In the genomic region with DNA sequence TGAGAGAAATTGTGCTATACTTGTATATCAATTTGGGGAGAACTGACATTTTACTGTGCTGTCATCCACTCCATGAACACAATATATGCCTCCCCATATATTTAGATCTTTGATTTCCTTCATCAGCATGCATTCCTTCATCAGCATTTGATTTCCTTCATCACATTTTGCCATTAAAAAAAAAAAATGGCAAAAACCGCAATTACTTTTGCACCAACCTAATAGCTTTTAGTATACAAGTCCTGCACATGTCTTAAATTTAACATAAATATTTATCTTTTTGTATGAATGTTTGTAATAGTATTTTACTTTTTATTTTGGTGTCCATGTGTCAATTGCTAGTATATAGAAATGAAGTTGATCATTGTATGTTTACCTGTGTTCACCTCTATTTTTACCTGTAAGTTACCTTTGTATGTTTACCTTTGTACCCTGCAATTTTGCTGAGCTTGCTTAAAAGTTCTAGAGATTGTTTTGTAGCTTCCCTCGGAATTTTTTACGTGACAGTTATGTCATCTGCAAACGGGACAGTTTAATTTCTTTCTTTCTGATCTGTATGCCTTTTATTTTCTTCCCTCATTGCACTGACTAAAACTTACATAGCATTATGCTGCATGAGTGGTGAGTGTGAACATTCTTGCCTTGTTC, we compare ENCODE assay signal across 4 cellular contexts.
TF ChIP-seq lines count a peak whose summit lies in the region.

No MANE protein-coding gene starts in this region.

TF ChIP-seq in A549, 52 proteins besides CTCF, POLR2A, EP300 and RAD21:
- peak; percentile 89 for TF ChIP-seq MAFK (IDR thresholded peaks at IDR 0.05; ENCODE audit: partially characterized antibody)
- no peak for TF ChIP-seq FOSL2 (IDR thresholded peaks at IDR 0.05)
- no peak for TF ChIP-seq FOSL2 (CRISPR knock-in tag; IDR thresholded peaks at IDR 0.05)

TF ChIP-seq in IMR-90, 13 proteins besides CTCF, POLR2A, EP300 and RAD21:
- TF ChIP-seq MXI1 (IDR thresholded peaks at IDR 0.05; ENCODE audit: borderline replicate concordance, low read depth, low read length) (no peak), MAFK (IDR thresholded peaks at IDR 0.05; ENCODE audit: low read depth, low read length) (peak; percentile 96), RCOR1 (IDR thresholded peaks at IDR 0.05; ENCODE audit: insufficient replicate concordance, low read length) (no peak), RFX5 (IDR thresholded peaks at IDR 0.05; ENCODE audit: low read depth, low read length) (no peak), CHD1 (IDR thresholded peaks at IDR 0.05; ENCODE audit: low read depth, low read length) (no peak)
- TF ChIP-seq, protein P1, sequence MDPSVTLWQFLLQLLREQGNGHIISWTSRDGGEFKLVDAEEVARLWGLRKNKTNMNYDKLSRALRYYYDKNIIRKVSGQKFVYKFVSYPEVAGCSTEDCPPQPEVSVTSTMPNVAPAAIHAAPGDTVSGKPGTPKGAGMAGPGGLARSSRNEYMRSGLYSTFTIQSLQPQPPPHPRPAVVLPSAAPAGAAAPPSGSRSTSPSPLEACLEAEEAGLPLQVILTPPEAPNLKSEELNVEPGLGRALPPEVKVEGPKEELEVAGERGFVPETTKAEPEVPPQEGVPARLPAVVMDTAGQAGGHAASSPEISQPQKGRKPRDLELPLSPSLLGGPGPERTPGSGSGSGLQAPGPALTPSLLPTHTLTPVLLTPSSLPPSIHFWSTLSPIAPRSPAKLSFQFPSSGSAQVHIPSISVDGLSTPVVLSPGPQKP (IDR thresholded peaks at IDR 0.05; ENCODE audit: borderline replicate concordance, low read depth, low read length), result no peak

TF ChIP-seq in H1, 55 proteins besides CTCF, POLR2A, EP300 and RAD21:
- TF ChIP-seq CHD2 (IDR thresholded peaks at IDR 0.05; ENCODE audit: low read length) (no peak), MAFK (IDR thresholded peaks at IDR 0.05; ENCODE audit: low read depth, low read length) (peak; percentile 83; the same call in 1 of the 2 replicates)

TF ChIP-seq in HepG2, 621 proteins besides CTCF, POLR2A, EP300 and RAD21:
- TF ChIP-seq NFIC (IDR thresholded peaks at IDR 0.05; ENCODE audit: low read length), result no peak
- no peak for TF ChIP-seq HHEX (CRISPR knock-in tag; IDR thresholded peaks at IDR 0.05)
- TF ChIP-seq TOPORS (CRISPR knock-in tag; IDR thresholded peaks at IDR 0.05), result no peak
- TF ChIP-seq AGO1 (IDR thresholded peaks at IDR 0.05; ENCODE audit: low read depth, low read length, poor library complexity, severe bottlenecking), result no peak
- TF ChIP-seq ZNF790 (CRISPR knock-in tag; IDR thresholded peaks at IDR 0.05; ENCODE audit: borderline replicate concordance), result no peak
- no peak for TF ChIP-seq ZNF780A (CRISPR knock-in tag; IDR thresholded peaks at IDR 0.05)
- TF ChIP-seq YY1 (IDR thresholded peaks at IDR 0.05; ENCODE audit: insufficient read depth, insufficient replicate concordance, low read depth, low read length), result no peak
- TF ChIP-seq ZNF607 (CRISPR knock-in tag; IDR thresholded peaks at IDR 0.05; ENCODE audit: borderline replicate concordance), result no peak
- TF ChIP-seq BRD4 (CRISPR knock-in tag; IDR thresholded peaks at IDR 0.05), result no peak
- TF ChIP-seq MIER2 (CRISPR knock-in tag; IDR thresholded peaks at IDR 0.05), result no peak
- TF ChIP-seq CEBPB (IDR thresholded peaks at IDR 0.05; ENCODE audit: borderline replicate concordance, low read depth, low read length), result no peak
- TF ChIP-seq MAFK (conservative IDR thresholded peaks at IDR 0.05 in 1 of 2, IDR thresholded peaks at IDR 0.05 in 1 of 2; ENCODE audit: low read length in 2 of 2), result peak; percentile 93 to 97
- TF ChIP-seq FLYWCH1 (CRISPR knock-in tag; IDR thresholded peaks at IDR 0.05), result no peak
- TF ChIP-seq, protein P2, sequence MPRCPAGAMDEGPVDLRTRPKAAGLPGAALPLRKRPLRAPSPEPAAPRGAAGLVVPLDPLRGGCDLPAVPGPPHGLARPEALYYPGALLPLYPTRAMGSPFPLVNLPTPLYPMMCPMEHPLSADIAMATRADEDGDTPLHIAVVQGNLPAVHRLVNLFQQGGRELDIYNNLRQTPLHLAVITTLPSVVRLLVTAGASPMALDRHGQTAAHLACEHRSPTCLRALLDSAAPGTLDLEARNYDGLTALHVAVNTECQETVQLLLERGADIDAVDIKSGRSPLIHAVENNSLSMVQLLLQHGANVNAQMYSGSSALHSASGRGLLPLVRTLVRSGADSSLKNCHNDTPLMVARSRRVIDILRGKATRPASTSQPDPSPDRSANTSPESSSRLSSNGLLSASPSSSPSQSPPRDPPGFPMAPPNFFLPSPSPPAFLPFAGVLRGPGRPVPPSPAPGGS (CRISPR knock-in tag; IDR thresholded peaks at IDR 0.05), result no peak
- TF ChIP-seq ZNF160 (CRISPR knock-in tag; IDR thresholded peaks at IDR 0.05), result no peak
- TF ChIP-seq ZNF501 (CRISPR knock-in tag; IDR thresholded peaks at IDR 0.05), result no peak
- no peak for TF ChIP-seq ZBTB8A (CRISPR knock-in tag; IDR thresholded peaks at IDR 0.05; ENCODE audit: borderline replicate concordance, low read depth)
- TF ChIP-seq ZNF674 (CRISPR knock-in tag; IDR thresholded peaks at IDR 0.05; ENCODE audit: low read depth), result no peak
- TF ChIP-seq RBM39 (IDR thresholded peaks at IDR 0.05; ENCODE audit: low read depth, low read length, poor library complexity, severe bottlenecking), result no peak
- TF ChIP-seq, protein P3, sequence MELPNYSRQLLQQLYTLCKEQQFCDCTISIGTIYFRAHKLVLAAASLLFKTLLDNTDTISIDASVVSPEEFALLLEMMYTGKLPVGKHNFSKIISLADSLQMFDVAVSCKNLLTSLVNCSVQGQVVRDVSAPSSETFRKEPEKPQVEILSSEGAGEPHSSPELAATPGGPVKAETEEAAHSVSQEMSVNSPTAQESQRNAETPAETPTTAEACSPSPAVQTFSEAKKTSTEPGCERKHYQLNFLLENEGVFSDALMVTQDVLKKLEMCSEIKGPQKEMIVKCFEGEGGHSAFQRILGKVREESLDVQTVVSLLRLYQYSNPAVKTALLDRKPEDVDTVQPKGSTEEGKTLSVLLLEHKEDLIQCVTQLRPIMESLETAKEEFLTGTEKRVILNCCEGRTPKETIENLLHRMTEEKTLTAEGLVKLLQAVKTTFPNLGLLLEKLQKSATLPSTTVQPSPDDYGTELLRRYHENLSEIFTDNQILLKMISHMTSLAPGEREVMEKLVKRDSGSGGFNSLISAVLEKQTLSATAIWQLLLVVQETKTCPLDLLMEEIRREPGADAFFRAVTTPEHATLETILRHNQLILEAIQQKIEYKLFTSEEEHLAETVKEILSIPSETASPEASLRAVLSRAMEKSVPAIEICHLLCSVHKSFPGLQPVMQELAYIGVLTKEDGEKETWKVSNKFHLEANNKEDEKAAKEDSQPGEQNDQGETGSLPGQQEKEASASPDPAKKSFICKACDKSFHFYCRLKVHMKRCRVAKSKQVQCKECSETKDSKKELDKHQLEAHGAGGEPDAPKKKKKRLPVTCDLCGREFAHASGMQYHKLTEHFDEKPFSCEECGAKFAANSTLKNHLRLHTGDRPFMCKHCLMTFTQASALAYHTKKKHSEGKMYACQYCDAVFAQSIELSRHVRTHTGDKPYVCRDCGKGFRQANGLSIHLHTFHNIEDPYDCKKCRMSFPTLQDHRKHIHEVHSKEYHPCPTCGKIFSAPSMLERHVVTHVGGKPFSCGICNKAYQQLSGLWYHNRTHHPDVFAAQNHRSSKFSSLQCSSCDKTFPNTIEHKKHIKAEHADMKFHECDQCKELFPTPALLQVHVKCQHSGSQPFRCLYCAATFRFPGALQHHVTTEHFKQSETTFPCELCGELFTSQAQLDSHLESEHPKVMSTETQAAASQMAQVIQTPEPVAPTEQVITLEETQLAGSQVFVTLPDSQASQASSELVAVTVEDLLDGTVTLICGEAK (IDR thresholded peaks at IDR 0.05), result peak; percentile 68
- TF ChIP-seq, protein P3 (CRISPR knock-in tag; IDR thresholded peaks at IDR 0.05), result no peak
- no peak for TF ChIP-seq ZNF234 (CRISPR knock-in tag; conservative IDR thresholded peaks at IDR 0.05)
- no peak for TF ChIP-seq MXI1 (IDR thresholded peaks at IDR 0.05; ENCODE audit: borderline replicate concordance, low read depth, low read length)
- TF ChIP-seq, protein P4, sequence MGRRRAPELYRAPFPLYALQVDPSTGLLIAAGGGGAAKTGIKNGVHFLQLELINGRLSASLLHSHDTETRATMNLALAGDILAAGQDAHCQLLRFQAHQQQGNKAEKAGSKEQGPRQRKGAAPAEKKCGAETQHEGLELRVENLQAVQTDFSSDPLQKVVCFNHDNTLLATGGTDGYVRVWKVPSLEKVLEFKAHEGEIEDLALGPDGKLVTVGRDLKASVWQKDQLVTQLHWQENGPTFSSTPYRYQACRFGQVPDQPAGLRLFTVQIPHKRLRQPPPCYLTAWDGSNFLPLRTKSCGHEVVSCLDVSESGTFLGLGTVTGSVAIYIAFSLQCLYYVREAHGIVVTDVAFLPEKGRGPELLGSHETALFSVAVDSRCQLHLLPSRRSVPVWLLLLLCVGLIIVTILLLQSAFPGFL (CRISPR knock-in tag; IDR thresholded peaks at IDR 0.05), result no peak
- TF ChIP-seq SP1 (IDR thresholded peaks at IDR 0.05), result no peak
- no peak for TF ChIP-seq SP1 (CRISPR knock-in tag; IDR thresholded peaks at IDR 0.05)
- peak; percentile 96 for TF ChIP-seq MAFF (IDR thresholded peaks at IDR 0.05; ENCODE audit: low read depth, low read length)
- TF ChIP-seq RFX3 (CRISPR knock-in tag; IDR thresholded peaks at IDR 0.05), result no peak
- TF ChIP-seq ZNF530 (CRISPR knock-in tag; IDR thresholded peaks at IDR 0.05; ENCODE audit: low read depth), result no peak
